1 cellular context compared by ENCODE assay signal in genomic region chr1:54835131-54835898, GRCh38.
TF ChIP-seq lines count a peak whose summit lies in the region.

No MANE protein-coding gene starts in this region.

TF ChIP-seq in HepG2, 621 proteins besides CTCF, POLR2A, EP300 and RAD21 (continued from another document):
- no peak for TF ChIP-seq SNAPC4 (CRISPR knock-in tag; IDR thresholded peaks at IDR 0.05)
- no peak for TF ChIP-seq FLYWCH1 (CRISPR knock-in tag; IDR thresholded peaks at IDR 0.05)
- TF ChIP-seq HMGA1 (CRISPR knock-in tag; conservative IDR thresholded peaks at IDR 0.05), result no peak
